In the genomic region with DNA sequence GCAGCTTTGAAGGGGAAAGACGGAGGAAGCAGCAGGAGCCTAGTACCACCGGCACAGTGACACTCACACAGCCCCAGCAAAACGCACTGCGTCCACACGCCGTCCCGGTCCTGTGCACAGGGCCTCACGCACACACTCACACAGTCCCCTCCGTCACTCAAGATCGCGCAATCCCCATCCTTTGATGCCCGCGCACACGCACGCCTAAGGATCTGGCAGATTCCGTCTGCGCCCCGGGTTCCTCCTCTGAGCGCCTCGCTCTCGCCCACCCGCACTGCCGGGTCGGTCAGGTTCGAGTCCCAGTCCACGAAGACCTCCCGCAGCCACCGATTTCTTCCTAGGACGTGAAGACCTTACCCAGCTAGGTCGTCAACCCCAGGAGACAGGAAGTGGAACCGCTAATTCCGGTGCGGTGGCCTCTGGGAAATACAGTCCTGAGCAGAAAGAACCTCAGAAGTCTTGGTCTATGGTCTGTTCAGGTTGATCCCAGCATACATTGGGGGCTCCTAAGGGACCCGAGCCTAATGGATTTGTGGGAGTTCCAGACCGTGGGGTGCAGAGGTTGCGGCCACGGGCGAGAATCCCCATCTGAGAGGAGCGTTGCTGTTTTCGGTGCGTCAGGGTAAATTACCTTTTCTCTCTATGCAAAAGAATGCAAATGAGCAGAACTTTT, we compare ENCODE assay signal across 8 cellular contexts. TPM values are rescaled to one million over a fixed set of nuclear protein-coding genes. Genes with fewer than 3 reads are reported as not detected.
DNase-seq lines count a peak whose midpoint lies in the region; ATAC-seq and TF ChIP-seq lines count a peak whose summit lies in the region.

A gene (minus strand): TSS at position 400 of the 673 bp plus-strand sequence. CDS start 5,899 bp downstream, outside the sequence.

- CTCF ChIA-PET in activated CD4-positive, alpha-beta T cell treated with anti-CD3 and anti-CD28 coated beads, Interleukin-2, amount 10 ng/mL, durations not matched to agents 7 days and 5 days (lab: Charles Lee) = interaction anchor here (0.5 to 1.4 kb wide), 2 partner anchors 31 to 100 kb away, joined by 3 to 4 read pairs; no protein-coding TSS in a partner anchor

- peaks cover 31% of the 10 kb centered on the region for H3K9me3 Mint-ChIP-seq in activated CD4-positive, alpha-beta T cell treated with anti-CD3 and anti-CD28 coated beads, Interleukin-2, amount 10 ng/mL, durations not matched to agents 7 days and 5 days

- peaks cover 0 to 2% (median 0%) of the 10 kb centered on the region in 4 donors for H3K36me3 ChIP-seq in liver (ENCODE audit: control insufficient read depth in 4 of 4, insufficient read depth in 3 of 4, low read depth in 1 of 4, low read length in 3 of 4)

- peak within 1 kb of the TSS; percentile 97 for H3K27ac Mint-ChIP-seq in activated CD4-positive, alpha-beta T cell treated with anti-CD3 and anti-CD28 coated beads, Interleukin-2, amount 10 ng/mL, durations not matched to agents 7 days and 5 days

- H3K4me3 Mint-ChIP-seq in activated CD4-positive, alpha-beta T cell treated with anti-CD3 and anti-CD28 coated beads, Interleukin-2, amount 10 ng/mL, durations not matched to agents 7 days and 5 days = peak within 1 kb of the TSS; percentile 99

- H3K4me1 ChIP-seq in liver (ENCODE audit: control insufficient read depth in 4 of 4, insufficient read depth in 4 of 4, low read length in 3 of 4) = peaks cover 0 to 16% (median 14%) of the 10 kb centered on the region in 4 donors

- peak; percentile 6 to 10 for TF ChIP-seq RAD21 in liver (IDR thresholded peaks at IDR 0.05)

- peak within 1 kb of the TSS; percentile 65 to 73 for H3K9ac ChIP-seq in liver (ENCODE audit: low read depth in 1 of 2, low read length in 2 of 2)

- peaks cover 45% of the 10 kb centered on the region for H3K4me1 Mint-ChIP-seq in activated CD4-positive, alpha-beta T cell treated with anti-CD3 and anti-CD28 coated beads, Interleukin-2, amount 10 ng/mL, durations not matched to agents 7 days and 5 days

- ATAC-seq in GM18519 (IDR thresholded peaks at IDR 0.05; ENCODE audit: low FRiP score, unreplicated experiment) (peak; percentile 47), HG03342 (IDR thresholded peaks at IDR 0.05; ENCODE audit: unreplicated experiment) (peak; percentile 63)

- TF ChIP-seq CTCF in liver (IDR thresholded peaks at IDR 0.05; ENCODE audit: low read depth, low read length, missing input control) = no peak

- DNase-seq in A172 (ENCODE audit: low spot score) (peak; percentile 61), NCI-H524 treated with DMSO at 0.1 percent for 48 hours (lab: John Stamatoyannopoulos, UW) (peak; percentile 75), dermis blood vessel endothelial cell (peak; percentile 56)
- peak; percentile 82 for DNase-seq in activated CD4-positive, alpha-beta T cell treated with anti-CD3 and anti-CD28 coated beads, Interleukin-2, amount 10 ng/mL, durations not matched to agents 7 days and 5 days
- peak; percentile 64 for DNase-seq in stimulated activated CD4-positive, alpha-beta T cell treated with anti-CD3 and anti-CD28 coated beads, Interleukin-4, amount 100 ng/mL, for 1 hour

- H3K4me3 ChIP-seq in liver (ENCODE audit: low read depth in 1 of 3, low read length in 3 of 3) = peak within 1 kb of the TSS; percentile 81 to 99 (median 86)

- H3K27me3 Mint-ChIP-seq in activated CD4-positive, alpha-beta T cell treated with anti-CD3 and anti-CD28 coated beads, Interleukin-2, amount 10 ng/mL, durations not matched to agents 7 days and 5 days = peaks cover 21% of the 10 kb centered on the region

- no peaks in the 10 kb centered on the region for H3K27me3 ChIP-seq in liver (ENCODE audit: control insufficient read depth in 4 of 4, insufficient read depth in 4 of 4, low read length in 3 of 4)

- H3K27ac ChIP-seq in liver (ENCODE audit: low read depth in 1 of 2, low read length in 2 of 2) = peak within 1 kb of the TSS in 1 of 2 donors; percentile 43

- H3K36me3 Mint-ChIP-seq in activated CD4-positive, alpha-beta T cell treated with anti-CD3 and anti-CD28 coated beads, Interleukin-2, amount 10 ng/mL, durations not matched to agents 7 days and 5 days (ENCODE audit: low read depth) = peaks cover 30% of the 10 kb centered on the region

- POLR2A ChIA-PET in activated CD4-positive, alpha-beta T cell treated with anti-CD3 and anti-CD28 coated beads, Interleukin-2, amount 10 ng/mL, durations not matched to agents 7 days and 5 days (lab: Charles Lee) = interaction anchor here (0.5 to 0.6 kb wide), 2 partner anchors 47 to 102 kb away, joined by 3 read pairs; no protein-coding TSS in a partner anchor

- WGBS in liver = under 1% methylated on average over 41 of the region's 41 CpGs

- H3K9me3 ChIP-seq in liver (ENCODE audit: control insufficient read depth in 4 of 4, low read length in 3 of 4) = peaks cover 3 to 19% (median 15%) of the 10 kb centered on the region in 4 donors

TF ChIP-seq in liver, 16 proteins besides CTCF, POLR2A, EP300 and RAD21:
- TF ChIP-seq EGR1 (IDR thresholded peaks at IDR 0.05; ENCODE audit: low read depth in 2 of 2) = peak in 1 of 2 donors; percentile 48
- TF ChIP-seq SP1 (IDR thresholded peaks at IDR 0.05) = no peak
- TF ChIP-seq, protein P1, sequence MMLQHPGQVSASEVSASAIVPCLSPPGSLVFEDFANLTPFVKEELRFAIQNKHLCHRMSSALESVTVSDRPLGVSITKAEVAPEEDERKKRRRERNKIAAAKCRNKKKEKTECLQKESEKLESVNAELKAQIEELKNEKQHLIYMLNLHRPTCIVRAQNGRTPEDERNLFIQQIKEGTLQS (IDR thresholded peaks at IDR 0.05) = no peak
- peak; percentile 64 for TF ChIP-seq YY1 (IDR thresholded peaks at IDR 0.05)
- peak; percentile 38 for TF ChIP-seq NR2F2 (IDR thresholded peaks at IDR 0.05)
- TF ChIP-seq FOXA1 (IDR thresholded peaks at IDR 0.05) = no peak
- TF ChIP-seq GABPA (IDR thresholded peaks at IDR 0.05 in 1 of 2, conservative IDR thresholded peaks at IDR 0.05 in 1 of 2) = peak; percentile 79 to 96
- TF ChIP-seq, protein P2, sequence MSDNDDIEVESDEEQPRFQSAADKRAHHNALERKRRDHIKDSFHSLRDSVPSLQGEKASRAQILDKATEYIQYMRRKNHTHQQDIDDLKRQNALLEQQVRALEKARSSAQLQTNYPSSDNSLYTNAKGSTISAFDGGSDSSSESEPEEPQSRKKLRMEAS (IDR thresholded peaks at IDR 0.05) = peak; percentile 48
- TF ChIP-seq RXRA (IDR thresholded peaks at IDR 0.05) = peak; percentile 85 to 89

RNA-seq across cellular contexts. Expression of the gene that starts here (rescaled TPM):
- total RNA-seq in A172 (2014; rRNA removed; shearing (Covaris generic)) = 5.6 and 7.8 TPM in 2 replicates
- total RNA-seq in activated CD4-positive, alpha-beta T cell treated with anti-CD3 and anti-CD28 coated beads, Interleukin-2, amount 10 ng/mL, durations not matched to agents 7 days and 5 days = 10 to 100 TPM; 28.3 to 30.5 TPM
- total RNA-seq in dermis blood vessel endothelial cell (13.8 and 15.8 TPM in 2 replicates), liver (10 to 100 TPM in 1 of 2 donors, 1 to 10 TPM in 1; 7.8 to 18.0 TPM)
- polyA plus RNA-seq in liver = 1 to 10 TPM; 1.4 to 3.8 TPM
